Comparison of ENCODE assay signal across 8 cellular contexts in genomic region chr5:71587709-71588532, GRCh38. TPM values are rescaled to one million over a fixed set of nuclear protein-coding genes. Genes with fewer than 3 reads are reported as not detected.
DNase-seq lines count a peak whose midpoint lies in the region; ATAC-seq, FAIRE-seq and TF ChIP-seq lines count a peak whose summit lies in the region.

No MANE protein-coding gene starts in this region.

- no peaks in the 10 kb centered on the region for H3K9me3 Mint-ChIP-seq in activated naive CD4-positive, alpha-beta T cell treated with anti-CD3 and anti-CD28 coated beads for 36 hours
- H3K9me3 Mint-ChIP-seq in activated CD4-positive, alpha-beta T cell treated with anti-CD3 and anti-CD28 coated beads, Interleukin-2, amount 10 ng/mL, durations not matched to agents 24 days and 14 days = peaks cover 5% of the 10 kb centered on the region

- no peak for FAIRE-seq in GM19239 (lab: Jason Lieb, UNC)

- H3K36me3 Mint-ChIP-seq in activated naive CD4-positive, alpha-beta T cell treated with anti-CD3 and anti-CD28 coated beads for 36 hours (ENCODE audit: low read depth) = peaks cover 5% of the 10 kb centered on the region
- H3K36me3 Mint-ChIP-seq in activated CD4-positive, alpha-beta T cell treated with anti-CD3 and anti-CD28 coated beads, Interleukin-2, amount 10 ng/mL, durations not matched to agents 24 days and 14 days (ENCODE audit: low read depth) = peaks cover 12% of the 10 kb centered on the region

- H3K4me1 Mint-ChIP-seq in activated naive CD4-positive, alpha-beta T cell treated with anti-CD3 and anti-CD28 coated beads for 36 hours (ENCODE audit: low read depth) = peaks cover 31% of the 10 kb centered on the region
- H3K4me1 Mint-ChIP-seq in activated CD4-positive, alpha-beta T cell treated with anti-CD3 and anti-CD28 coated beads, Interleukin-2, amount 10 ng/mL, durations not matched to agents 24 days and 14 days = peaks cover 34% of the 10 kb centered on the region

- peaks cover 0 to 4% of the 10 kb centered on the region in 2 donors for H3K36me3 ChIP-seq in psoas muscle (ENCODE audit: insufficient read depth in 1 of 2, low read depth in 1 of 2)

- H3K9me3 ChIP-seq in psoas muscle = no peaks in the 10 kb centered on the region

- H3K27me3 Mint-ChIP-seq in activated naive CD4-positive, alpha-beta T cell treated with anti-CD3 and anti-CD28 coated beads for 36 hours (ENCODE audit: low read depth) = no peaks in the 10 kb centered on the region
- H3K27me3 Mint-ChIP-seq in activated CD4-positive, alpha-beta T cell treated with anti-CD3 and anti-CD28 coated beads, Interleukin-2, amount 10 ng/mL, durations not matched to agents 24 days and 14 days = no peaks in the 10 kb centered on the region

- H3K27me3 ChIP-seq in psoas muscle (ENCODE audit: insufficient read depth in 3 of 3, low read length in 2 of 3) = no peaks in the 10 kb centered on the region

- H3K4me3 ChIP-seq in foreskin fibroblast (ENCODE audit: low read depth in 1 of 2, low read length in 2 of 2) = peak overlapping the region; percentile 60 to 80
- peak overlapping the region; percentile 87 for H3K4me3 ChIP-seq in psoas muscle

- CTCF ChIA-PET in activated naive CD4-positive, alpha-beta T cell treated with anti-CD3 and anti-CD28 coated beads for 36 hours (lab: Charles Lee) = interaction anchor here (0.6 to 2.7 kb wide), 4 partner anchors 10 to 97 kb away, joined by 3 to 22 read pairs (median 5); no protein-coding TSS in a partner anchor

- peaks cover 14% of the 10 kb centered on the region for H3K4me1 ChIP-seq in psoas muscle

- H3K27ac Mint-ChIP-seq in activated naive CD4-positive, alpha-beta T cell treated with anti-CD3 and anti-CD28 coated beads for 36 hours = peak overlapping the region; percentile 87
- peak overlapping the region; percentile 99 for H3K27ac Mint-ChIP-seq in activated CD4-positive, alpha-beta T cell treated with anti-CD3 and anti-CD28 coated beads, Interleukin-2, amount 10 ng/mL, durations not matched to agents 24 days and 14 days

- peak overlapping the region; percentile 85 for H3K27ac ChIP-seq in psoas muscle

- TF ChIP-seq CTCF in foreskin fibroblast (IDR thresholded peaks at IDR 0.05; ENCODE audit: low read depth, low read length) (no peak), psoas muscle (IDR thresholded peaks at IDR 0.05) (no peak)

- ATAC-seq in HG03025 (IDR thresholded peaks at IDR 0.05; ENCODE audit: low FRiP score, unreplicated experiment) (peak; percentile 17), psoas muscle (peak in 1 of 4 donors; percentile 18)

- peak; percentile 34 for DNase-seq in activated naive CD4-positive, alpha-beta T cell treated with anti-CD3 and anti-CD28 coated beads for 36 hours
- no peak for DNase-seq in activated naive CD4-positive, alpha-beta T cell treated with Interleukin-2 at 50 U/mL for 16 hours
- no peak for DNase-seq in activated CD4-positive, alpha-beta T cell treated with anti-CD3 and anti-CD28 coated beads, Interleukin-2, amount 10 ng/mL, durations not matched to agents 24 days and 14 days
- DNase-seq in foreskin fibroblast = no peak
- no peak for DNase-seq in psoas muscle
- no peak for DNase-seq in SK-N-DZ (ENCODE audit: low spot score)
- no peak for DNase-seq in GM19239 (ENCODE audit: insufficient read length, low spot score)

- H3K4me3 Mint-ChIP-seq in activated naive CD4-positive, alpha-beta T cell treated with anti-CD3 and anti-CD28 coated beads for 36 hours = peak overlapping the region; percentile 94
- H3K4me3 Mint-ChIP-seq in activated CD4-positive, alpha-beta T cell treated with anti-CD3 and anti-CD28 coated beads, Interleukin-2, amount 10 ng/mL, durations not matched to agents 24 days and 14 days = peak overlapping the region; percentile 89

- intact Hi-C loops in activated naive CD4-positive, alpha-beta T cell treated with anti-CD3 and anti-CD28 coated beads for 36 hours (cut with micrococcal nuclease) = loop anchor here (1.0 to 5.0 kb wide), 3 partner anchors 13 to 169 kb away; partner anchors contain the start of gene BDP1
- intact Hi-C loops in activated CD4-positive, alpha-beta T cell treated with anti-CD3 and anti-CD28 coated beads, Interleukin-2, amount 10 ng/mL, durations not matched to agents 24 days and 14 days (cut with micrococcal nuclease) = loop anchor here (1.0 to 10.0 kb wide), 5 partner anchors 13 to 1977 kb away; partner anchors contain the start of genes ANKRA2, BDP1 and UTP15
- intact Hi-C loops in psoas muscle (cut with DNase I) = no loop called here

- 68 to 71% (median 68%) methylated on average over 19 of the region's 19 CpGs for WGBS in psoas muscle, 3 donors

RNA-seq across cellular contexts. Expression of gene MCCC2, which starts 0.8 kb away (rescaled TPM):
- total RNA-seq in activated naive CD4-positive, alpha-beta T cell treated with anti-CD3 and anti-CD28 coated beads for 36 hours = 10 to 100 TPM; 49.3 to 51.6 TPM
- total RNA-seq in activated CD4-positive, alpha-beta T cell treated with anti-CD3 and anti-CD28 coated beads, Interleukin-2, amount 10 ng/mL, durations not matched to agents 24 days and 14 days = 58.7 and 58.9 TPM in 2 replicates
- 10 to 100 TPM; 34.5 to 44.0 (median 40.8) TPM for total RNA-seq in psoas muscle
- 10 to 100 TPM; 24.8 to 40.2 (median 27.4) TPM for polyA plus RNA-seq in psoas muscle
- 49.1 and 55.1 TPM in 2 replicates for polyA plus RNA-seq in SK-N-DZ (2014; cell fraction: cytosol; rRNA removed)
- 30.7 and 32.3 TPM in 2 replicates for polyA plus RNA-seq in SK-N-DZ (2014; cell fraction: nucleus; rRNA removed)

Comparison
In these comparisons a context has a peak if more than half of its experiments do, and no peak if none do; other contexts are left out.
1. intact Hi-C loops: an anchor here in activated naive CD4-positive, alpha-beta T cell treated with anti-CD3 and anti-CD28 coated beads for 36 hours (1.0 to 5.0 kb wide) and activated CD4-positive, alpha-beta T cell treated with anti-CD3 and anti-CD28 coated beads, Interleukin-2, amount 10 ng/mL, durations not matched to agents 24 days and 14 days (1.0 to 10.0 kb wide); none called in psoas muscle.